28 cellular contexts compared by ENCODE assay signal in the genomic region with DNA sequence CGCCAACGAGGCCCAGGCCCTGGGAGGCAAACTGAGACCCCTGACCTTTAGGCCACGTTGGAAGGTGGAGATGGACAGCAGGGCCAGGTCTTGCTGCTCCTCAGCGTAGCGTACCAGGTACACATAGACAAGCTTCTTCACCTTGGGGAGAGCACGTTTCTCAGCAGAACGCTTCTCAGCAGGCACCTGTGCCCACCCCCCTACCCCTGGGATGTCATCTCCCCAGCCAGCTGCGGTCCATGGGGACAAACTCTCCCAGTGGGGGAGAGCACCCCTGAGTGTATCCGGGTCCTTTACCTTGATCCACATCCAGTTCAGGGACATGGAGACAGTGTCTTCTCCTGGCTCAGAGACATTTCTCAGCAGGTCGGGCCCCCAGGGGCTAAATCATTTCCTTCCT. TPM values are rescaled to one million over a fixed set of nuclear protein-coding genes. Genes with fewer than 3 reads are reported as not detected.
"Had no signal": no experiment of that assay in that cellular context is flagged by ENCODE, and none has a peak within 500 bp of the region (broad histone marks: within the 10 kb centered on the region; RNA-seq: fewer than 3 reads in every experiment).

No MANE protein-coding gene starts in this region.

- H3K27me3 ChIP-seq: ovary, right lobe of liver, suprapubic skin, testis, tibial artery, transverse colon, vagina had no signal

- H3K9me3 ChIP-seq: neutrophil, ovary, psoas muscle, right lobe of liver, spleen, suprapubic skin, testis, tibial artery, transverse colon, vagina had no signal

- H3K4me1 ChIP-seq: neural progenitor cell, parathyroid adenoma, psoas muscle, right lobe of liver, spleen, suprapubic skin, testis, tibial artery, transverse colon, vagina had no signal

- H2AFZ ChIP-seq: neural progenitor cell, parathyroid adenoma had no signal

- H3K27ac ChIP-seq: neural progenitor cell, neutrophil, ovary, parathyroid adenoma, psoas muscle, right lobe of liver, skin epidermis, spleen, suprapubic skin, testis, tibial artery, transverse colon, vagina had no signal

- ATAC-seq: naive thymus-derived CD4-positive, alpha-beta T cell; natural killer cell; psoas muscle; right cardiac atrium; right lobe of liver; stimulated activated memory B cell treated with anti-CD40 and anti-IgM and Interleukin-4, amounts not matched to agents 10 μg/mL and 1 μg/mL and 100 μg/mL, for 72 hours; stimulated activated naive CD8-positive, alpha-beta T cell treated with anti-CD3 and anti-CD28 coated beads, Interleukin-15, amount 100 ng/mL, for 72 hours; stimulated activated naive CD8-positive, alpha-beta T cell treated with anti-CD3 and anti-CD28 coated beads, Interleukin-15, Interleukin-2, amounts not matched to agents 100 U/mL and 50 U/mL, for 24 hours had no signal

- DNase-seq: naive thymus-derived CD4-positive, alpha-beta T cell; natural killer cell; nucleus accumbens; ovary; psoas muscle; right cardiac atrium; right lobe of liver; spleen; stimulated activated CD4-positive, alpha-beta T cell treated with anti-CD3 and anti-CD28 coated beads, Interleukin-12 subunit alpha, Interleukin-12 subunit beta, amount 100 ng/mL, for 4 hours; stimulated activated CD4-positive, alpha-beta T cell treated with anti-CD3 and anti-CD28 coated beads, Interleukin-1b, Interleukin-23, amount 100 ng/mL, for 48 hours; stimulated activated CD4-positive, alpha-beta T cell treated with anti-CD3 and anti-CD28 coated beads, Interleukin-4, amount 100 ng/mL, for 1 hour; stimulated activated CD4-positive, alpha-beta T cell treated with anti-CD3 and anti-CD28 coated beads, Interleukin-4, amount 100 ng/mL, for 4 hours; stimulated activated CD8-positive, alpha-beta memory T cell treated with anti-CD3 and anti-CD28 coated beads, Interleukin-4, amount 100 ng/mL, for 48 hours; stimulated activated naive CD4-positive, alpha-beta T cell; stimulated activated naive CD8-positive, alpha-beta T cell treated with anti-CD3 and anti-CD28 coated beads, Interleukin-15, amount 100 ng/mL, for 72 hours; stimulated activated naive CD8-positive, alpha-beta T cell treated with anti-CD3 and anti-CD28 coated beads, Interleukin-15, Interleukin-2, amounts not matched to agents 100 U/mL and 50 U/mL, for 24 hours; substantia nigra; testis; tibial artery; transverse colon had no signal

- H3K4me2 ChIP-seq: neural progenitor cell, smooth muscle cell had no signal

- H3K4me3 ChIP-seq: neural progenitor cell, ovary, psoas muscle, right lobe of liver, skin epidermis, smooth muscle cell, spleen, suprapubic skin, testis, tibial artery, transverse colon, vagina had no signal

- H3K79me2 ChIP-seq: parathyroid adenoma had no signal

- H3K36me3 ChIP-seq: neural progenitor cell, neutrophil, ovary, right lobe of liver, spleen, suprapubic skin, tibial artery, transverse colon, vagina had no signal

RNA-seq across cellular contexts. Expression of a gene that starts 41.5 kb away (rescaled TPM):
- total RNA-seq: natural killer cell, right lobe of liver had no signal
